ENCODE assay signal across 10 cellular contexts in genomic region chrX:2697741-2698294, GRCh38. TPM values are rescaled to one million over a fixed set of nuclear protein-coding genes. Genes with fewer than 3 reads are reported as not detected.
A peak's percentile ranks its signal among the peaks of the same experiment; 100 is the strongest.
DNase-seq lines count a peak whose midpoint lies in the region; ATAC-seq and TF ChIP-seq lines count a peak whose summit lies in the region.
"Had no signal": no experiment of that assay in that cellular context is flagged by ENCODE, and none has a peak within 500 bp of the region (broad histone marks: within the 10 kb centered on the region; RNA-seq: fewer than 3 reads in every experiment).

No MANE protein-coding gene starts in this region.

- TF ChIP-seq CTCF in Calu3 (IDR thresholded peaks at IDR 0.05; ENCODE audit: unreplicated experiment), result no peak
- no peak for TF ChIP-seq CTCF in nephron (IDR thresholded peaks at IDR 0.05; ENCODE audit: unreplicated experiment in 3 of 3)
- TF ChIP-seq CTCF in Caco-2 (IDR thresholded peaks at IDR 0.05; ENCODE audit: insufficient read depth in 1 of 2, low read depth in 1 of 2, low read length in 1 of 2, severe bottlenecking in 1 of 2, unreplicated experiment in 1 of 2), result no peak

- H3K27me3 Mint-ChIP-seq in Calu3 (ENCODE audit: unreplicated experiment) (no peaks in the 10 kb centered on the region), nephron (ENCODE audit: low read depth) (no peaks in the 10 kb centered on the region), Caco-2 (ENCODE audit: insufficient read depth, unreplicated experiment) (no peaks in the 10 kb centered on the region)
- H3K27me3 Mint-ChIP-seq in activated naive CD8-positive, alpha-beta T cell treated with anti-CD3 and anti-CD28 coated beads for 36 hours, result no peaks in the 10 kb centered on the region

- H3K36me3 ChIP-seq in Caco-2 (ENCODE audit: control insufficient read depth, insufficient read depth, low read length), result 0 out of 2 replicates have a peak, but pooled peaks cover 1% of the 10 kb centered on the region
- H3K36me3 ChIP-seq in SJCRH30, result peaks cover 4% of the 10 kb centered on the region

- BruUV-seq in Calu3 (replicated peaks; lab: Mats Ljungman, UMichigan), result no TSS peak
- BruUV-seq in Caco-2 (replicated peaks; lab: Mats Ljungman, UMichigan), result no TSS peak

- H3K4me3 Mint-ChIP-seq in Calu3 (ENCODE audit: low read depth, unreplicated experiment) (peak overlapping the region; percentile 8), nephron (no peak overlapping the region), Caco-2 (ENCODE audit: unreplicated experiment) (no peak overlapping the region)
- H3K4me3 Mint-ChIP-seq in activated naive CD8-positive, alpha-beta T cell treated with anti-CD3 and anti-CD28 coated beads for 36 hours, result peak overlapping the region; percentile 67

- H3K27me3 ChIP-seq in Caco-2 (replicated peaks; ENCODE audit: control insufficient read depth, insufficient read depth, low read length) (no peaks in the 10 kb centered on the region), SJCRH30 (no peaks in the 10 kb centered on the region)

- peaks cover 3% of the 10 kb centered on the region for H3K9me3 Mint-ChIP-seq in Calu3 (ENCODE audit: low read depth, unreplicated experiment)
- peaks cover 8% of the 10 kb centered on the region for H3K9me3 Mint-ChIP-seq in activated naive CD8-positive, alpha-beta T cell treated with anti-CD3 and anti-CD28 coated beads for 36 hours
- no peaks in the 10 kb centered on the region for H3K9me3 Mint-ChIP-seq in nephron
- H3K9me3 Mint-ChIP-seq in Caco-2 (ENCODE audit: unreplicated experiment), result peaks cover 11% of the 10 kb centered on the region

- H3K4me1 ChIP-seq in Caco-2 (peaks cover 6% of the 10 kb centered on the region), SJCRH30 (peaks cover 12% of the 10 kb centered on the region)

- no peak overlapping the region for H3K27ac ChIP-seq in SJCRH30

- DNase-seq in Calu3, result no peak
- no peak for DNase-seq in activated naive CD8-positive, alpha-beta T cell treated with anti-CD3 and anti-CD28 coated beads for 36 hours
- no peak for DNase-seq in Caco-2
- no peak for DNase-seq in SJCRH30
- DNase-seq: glutamatergic neuron had no signal

- H3K27ac Mint-ChIP-seq in Calu3 (ENCODE audit: unreplicated experiment) (peak overlapping the region; percentile 70), nephron (peak overlapping the region; percentile 5 to 48 (median 23)), Caco-2 (ENCODE audit: unreplicated experiment) (no peak overlapping the region)
- peak overlapping the region; percentile 88 for H3K27ac Mint-ChIP-seq in activated naive CD8-positive, alpha-beta T cell treated with anti-CD3 and anti-CD28 coated beads for 36 hours

- POLR2A ChIA-PET in Caco-2 (lab: Charles Lee), result no interaction called here

- intact Hi-C loops in Calu3 (cut with micrococcal nuclease; ENCODE audit: unreplicated experiment), result no loop called here
- intact Hi-C loops in Caco-2 (cut with micrococcal nuclease; ENCODE audit: unreplicated experiment), result no loop called here

- H3K36me3 Mint-ChIP-seq in Calu3 (ENCODE audit: insufficient read depth, unreplicated experiment), result peaks cover 6% of the 10 kb centered on the region
- peaks cover 71% of the 10 kb centered on the region for H3K36me3 Mint-ChIP-seq in activated naive CD8-positive, alpha-beta T cell treated with anti-CD3 and anti-CD28 coated beads for 36 hours
- peaks cover 39% of the 10 kb centered on the region for H3K36me3 Mint-ChIP-seq in nephron (ENCODE audit: low read depth)
- peaks cover 83% of the 10 kb centered on the region for H3K36me3 Mint-ChIP-seq in Caco-2 (ENCODE audit: insufficient read depth, unreplicated experiment)

- no peaks in the 10 kb centered on the region for H3K9me3 ChIP-seq in Caco-2
- no peaks in the 10 kb centered on the region for H3K9me3 ChIP-seq in SJCRH30 (replicated peaks)

- CTCF ChIA-PET in Calu3 (lab: Charles Lee) (no interaction called here), Caco-2 (lab: Charles Lee) (no interaction called here)

- H3K4me3 ChIP-seq in Caco-2 (ENCODE audit: low read depth, low read length), result no peak overlapping the region
- no peak overlapping the region for H3K4me3 ChIP-seq in SJCRH30

- ATAC-seq in HG02981 (IDR thresholded peaks at IDR 0.05; ENCODE audit: unreplicated experiment), result peak; percentile 40
- ATAC-seq in HG03095 (IDR thresholded peaks at IDR 0.05; ENCODE audit: unreplicated experiment), result no peak
- ATAC-seq in HG02642 (IDR thresholded peaks at IDR 0.05; ENCODE audit: poor library complexity, unreplicated experiment), result no peak

- peaks cover 39% of the 10 kb centered on the region for H3K4me1 Mint-ChIP-seq in Calu3 (ENCODE audit: low read depth, unreplicated experiment)
- peaks cover 83% of the 10 kb centered on the region for H3K4me1 Mint-ChIP-seq in activated naive CD8-positive, alpha-beta T cell treated with anti-CD3 and anti-CD28 coated beads for 36 hours
- H3K4me1 Mint-ChIP-seq in nephron, result peaks cover 74% of the 10 kb centered on the region
- peaks cover 31% of the 10 kb centered on the region for H3K4me1 Mint-ChIP-seq in Caco-2 (ENCODE audit: low read depth, unreplicated experiment)

RNA-seq across cellular contexts. Expression of gene CD99, which starts 6.7 kb away (rescaled TPM):
- total RNA-seq in Calu3 (2022) (51.2 and 73.9 TPM in 2 replicates), Caco-2 (2022) (362 and 407 TPM in 2 replicates)
- 100 to 1,000 TPM; 112 to 116 TPM for total RNA-seq in activated naive CD8-positive, alpha-beta T cell treated with anti-CD3 and anti-CD28 coated beads for 36 hours
- total RNA-seq in SJCRH30 (2014; rRNA removed; shearing (Covaris generic)), result 156 and 166 TPM in 2 replicates

RNA-seq across cellular contexts. Expression of gene XG, which starts 54.0 kb away (rescaled TPM):
- total RNA-seq in Calu3 (2022) (not detected in 2 replicates), Caco-2 (2022) (1.2 and 1.3 TPM in 2 replicates)
- total RNA-seq in activated naive CD8-positive, alpha-beta T cell treated with anti-CD3 and anti-CD28 coated beads for 36 hours, result not detected
- not detected in 2 replicates for total RNA-seq in SJCRH30 (2014; rRNA removed; shearing (Covaris generic))
- total RNA-seq: activated CD8-positive, alpha-beta memory T cell treated with anti-CD3 and anti-CD28 coated beads for 36 hours had no signal

Comparison
In these comparisons a context has a peak if more than half of its experiments do, and no peak if none do; other contexts are left out.
1. H3K4me3 Mint-ChIP-seq: peak in Calu3 (single experiment) and activated naive CD8-positive, alpha-beta T cell treated with anti-CD3 and anti-CD28 coated beads for 36 hours (single experiment); none in nephron (0 of 3) and Caco-2 (single experiment).